Comparison of ENCODE assay signal across 8 cellular contexts in genomic region chr11:134223836-134224709, GRCh38. TPM values are rescaled to one million over a fixed set of nuclear protein-coding genes. Genes with fewer than 3 reads are reported as not detected.
DNase-seq lines count a peak whose midpoint lies in the region; ATAC-seq and TF ChIP-seq lines count a peak whose summit lies in the region.

NCAPD3 (minus strand) TSS chr11:134223967; CDS start chr11:134223926, 41 bp downstream.
VPS26B (plus strand) TSS chr11:134224671; CDS start chr11:134225123, 452 bp downstream.

- peak; percentile 87 for TF ChIP-seq EP300 in ovary (IDR thresholded peaks at IDR 0.05)

- no peaks in the 10 kb centered on the region for H3K27me3 ChIP-seq in SU-DHL-6 (ENCODE audit: low read length)
- H3K27me3 ChIP-seq in ovary = no peaks in the 10 kb centered on the region
- no peaks in the 10 kb centered on the region for H3K27me3 ChIP-seq in thyroid gland

- H3K27ac ChIP-seq in SU-DHL-6 (ENCODE audit: low read depth, low read length) (peak within 1 kb of the TSS; percentile 71), ovary (peak within 1 kb of the TSS; percentile 59 to 88), thyroid gland (peak within 1 kb of the TSS; percentile 81 to 94 (median 91))

- H3K4me1 ChIP-seq in ovary (ENCODE audit: insufficient read depth) (peaks cover 9% of the 10 kb centered on the region), thyroid gland (peaks cover 22% of the 10 kb centered on the region in 2 donors)

- peak within 1 kb of the TSS; percentile 78 for H3K9ac ChIP-seq in SU-DHL-6 (ENCODE audit: low read length)

- H4K20me1 ChIP-seq in SU-DHL-6 (ENCODE audit: low read depth, low read length) = peaks cover 12% of the 10 kb centered on the region; the same call in 1 of the 2 replicates

- peak within 1 kb of the TSS; percentile 95 for H3K27ac Mint-ChIP-seq in activated naive CD8-positive, alpha-beta T cell treated with anti-CD3 and anti-CD28 coated beads, Interleukin-2, amount 10 ng/mL, durations not matched to agents 7 days and 5 days

- no peaks in the 10 kb centered on the region for H3K27me3 Mint-ChIP-seq in activated naive CD8-positive, alpha-beta T cell treated with anti-CD3 and anti-CD28 coated beads, Interleukin-2, amount 10 ng/mL, durations not matched to agents 7 days and 5 days

- no peaks in the 10 kb centered on the region for H3K9me3 Mint-ChIP-seq in activated naive CD8-positive, alpha-beta T cell treated with anti-CD3 and anti-CD28 coated beads, Interleukin-2, amount 10 ng/mL, durations not matched to agents 7 days and 5 days

- H3K4me1 Mint-ChIP-seq in activated naive CD8-positive, alpha-beta T cell treated with anti-CD3 and anti-CD28 coated beads, Interleukin-2, amount 10 ng/mL, durations not matched to agents 7 days and 5 days = peaks cover 57% of the 10 kb centered on the region

- DNase-seq in NCI-H128 (lab: John Stamatoyannopoulos, UW; ENCODE audit: unreplicated experiment) (peak; percentile 90), head of caudate nucleus (peak; percentile 93 to 99 (median 96)), ovary (peak; percentile 93 to 97 (median 94)), thyroid gland (peak; percentile 97 to 98)
- DNase-seq in activated naive CD8-positive, alpha-beta T cell treated with anti-CD3 and anti-CD28 coated beads, Interleukin-2, amount 10 ng/mL, durations not matched to agents 7 days and 5 days = peak; percentile 95

- H3K36me3 ChIP-seq in SU-DHL-6 (ENCODE audit: low read length) (no peaks in the 10 kb centered on the region), ovary (no peaks in the 10 kb centered on the region), thyroid gland (peaks cover 0 to 9% of the 10 kb centered on the region in 2 donors)

- peaks cover 37% of the 10 kb centered on the region for H3K79me2 ChIP-seq in SU-DHL-6 (ENCODE audit: insufficient read depth, low read length)

- H3K36me3 Mint-ChIP-seq in activated naive CD8-positive, alpha-beta T cell treated with anti-CD3 and anti-CD28 coated beads, Interleukin-2, amount 10 ng/mL, durations not matched to agents 7 days and 5 days = peaks cover 21% of the 10 kb centered on the region

- peak within 1 kb of the TSS; percentile 52 for H2AFZ ChIP-seq in SU-DHL-6 (ENCODE audit: low read depth, low read length, severe bottlenecking)

- peak within 1 kb of the TSS; percentile 99 for H3K4me3 Mint-ChIP-seq in activated naive CD8-positive, alpha-beta T cell treated with anti-CD3 and anti-CD28 coated beads, Interleukin-2, amount 10 ng/mL, durations not matched to agents 7 days and 5 days

- no peak for TF ChIP-seq CTCF in SU-DHL-6 (IDR thresholded peaks at IDR 0.05; ENCODE audit: insufficient read depth, low read length, poor library complexity, severe bottlenecking)
- peak in 2 of 3 donors; percentile 30 to 47 for TF ChIP-seq CTCF in ovary (IDR thresholded peaks at IDR 0.05)
- TF ChIP-seq CTCF in thyroid gland (IDR thresholded peaks at IDR 0.05) = peak in 1 of 6 experiments; percentile 21

- H3K4me3 ChIP-seq in SU-DHL-6 (ENCODE audit: insufficient read depth, low read length, poor library complexity, severe bottlenecking) = peak within 1 kb of the TSS; percentile 71
- peak within 1 kb of the TSS; percentile 60 for H3K4me3 ChIP-seq in ovary
- H3K4me3 ChIP-seq in thyroid gland (replicated peaks in 1 of 3) = peak within 1 kb of the TSS; percentile 42 to 72 (median 71)

- intact Hi-C loops in head of caudate nucleus (cut with DNase I) (loop anchor here (10.0 kb wide), 1 partner anchor 179 kb away; no protein-coding TSS in a partner anchor), ovary (cut with DNase I) (loop anchor here in 1 of 4 donors (5.0 to 10.0 kb wide), 2 partner anchors 108 to 189 kb away; partner anchors contain the start of gene GLB1L2), thyroid gland (cut with DNase I) (no loop called here)

- no peaks in the 10 kb centered on the region for H3K9me3 ChIP-seq in SU-DHL-6 (ENCODE audit: insufficient read depth, low read length)
- H3K9me3 ChIP-seq in ovary = no peaks in the 10 kb centered on the region
- H3K9me3 ChIP-seq in thyroid gland = no peaks in the 10 kb centered on the region

- H3F3A ChIP-seq in SU-DHL-6 (ENCODE audit: insufficient read depth) = no peaks in the 10 kb centered on the region

- no peaks in the 10 kb centered on the region for H3K9me2 ChIP-seq in SU-DHL-6 (replicated peaks; ENCODE audit: insufficient read depth, low read length)

- peak within 1 kb of the TSS; percentile 71 for H3K4me2 ChIP-seq in SU-DHL-6 (ENCODE audit: low read depth, low read length, poor library complexity, severe bottlenecking)

- POLR2A ChIA-PET in activated naive CD8-positive, alpha-beta T cell treated with anti-CD3 and anti-CD28 coated beads, Interleukin-2, amount 10 ng/mL, durations not matched to agents 7 days and 5 days (lab: Charles Lee) = interaction anchor here (0.6 to 3.9 kb wide), 21 partner anchors 9 to 276 kb away, joined by 3 to 44 read pairs (median 5); partner anchors contain the start of genes ACAD8, GLB1L3, JAM3 and THYN1

- ATAC-seq in HG02678 (IDR thresholded peaks at IDR 0.05; ENCODE audit: unreplicated experiment) = peak; percentile 76
- ATAC-seq in activated naive CD8-positive, alpha-beta T cell treated with anti-CD3 and anti-CD28 coated beads, Interleukin-2, amount 10 ng/mL, durations not matched to agents 7 days and 5 days (ENCODE audit: low read depth) = peak; percentile 82

- 0 to 1% (median 0%) methylated on average over 63 to 89 of the region's 89 CpGs for WGBS in ovary, 3 donors
- WGBS in thyroid gland, 2 donors = 0 to 2% methylated on average over 21 to 31 of the region's 89 CpGs

- TF ChIP-seq POLR2A in GM10847 (IDR thresholded peaks at IDR 0.05; ENCODE audit: extremely low read depth, insufficient read length) = peak; percentile 91
- peak; percentile 98 for TF ChIP-seq POLR2A in ovary (IDR thresholded peaks at IDR 0.05)
- peak; percentile 98 to 99 for TF ChIP-seq POLR2A in thyroid gland (IDR thresholded peaks at IDR 0.05)

RNA-seq across cellular contexts. Expression of gene NCAPD3, which starts in this region (rescaled TPM):
- total RNA-seq in activated naive CD8-positive, alpha-beta T cell treated with anti-CD3 and anti-CD28 coated beads, Interleukin-2, amount 10 ng/mL, durations not matched to agents 7 days and 5 days = 100 to 1,000 TPM; 114 to 115 TPM
- total RNA-seq in ovary = 10 to 100 TPM in 2 of 7 donors, 1 to 10 TPM in 5; 6.2 to 12.1 (median 9.9) TPM
- polyA plus RNA-seq in ovary = 1 to 10 TPM; 5.8 to 6.7 TPM
- 10 to 100 TPM; 17.5 to 31.4 (median 21.9) TPM for total RNA-seq in thyroid gland

RNA-seq across cellular contexts. Expression of gene VPS26B, which starts in this region (rescaled TPM):
- 10 to 100 TPM; 75.8 to 76.3 TPM for total RNA-seq in activated naive CD8-positive, alpha-beta T cell treated with anti-CD3 and anti-CD28 coated beads, Interleukin-2, amount 10 ng/mL, durations not matched to agents 7 days and 5 days
- total RNA-seq in ovary = 10 to 100 TPM; 19.4 to 46.5 (median 36.3) TPM
- polyA plus RNA-seq in ovary = 10 to 100 TPM; 26.1 to 44.9 TPM
- total RNA-seq in thyroid gland = 10 to 100 TPM; 40.8 to 51.3 (median 44.4) TPM

Comparison
In these comparisons a context has a peak if more than half of its experiments do, and no peak if none do; other contexts are left out.
1. Peak in every context shown above with its lines: DNase-seq, ATAC-seq, H3K4me3 ChIP-seq and H3K27ac ChIP-seq.